32 cellular contexts compared by ENCODE assay signal in genomic region chr1:158425020-158425419, GRCh38. TPM values are rescaled to one million over a fixed set of nuclear protein-coding genes. Genes with fewer than 3 reads are reported as not detected.
DNase-seq lines count a peak whose midpoint lies in the region; ATAC-seq, FAIRE-seq and TF ChIP-seq lines count a peak whose summit lies in the region.
"Had no signal": no experiment of that assay in that cellular context is flagged by ENCODE, and none has a peak within 500 bp of the region (broad histone marks: within the 10 kb centered on the region; RNA-seq: fewer than 3 reads in every experiment).

No MANE protein-coding gene starts in this region.

- H3K56ac ChIP-seq in H1 (replicated peaks; ENCODE audit: insufficient read length, low read depth, low read length): no peak overlapping the region

- H3K9me3 ChIP-seq in H1 (ENCODE audit: insufficient read depth in 2 of 2, low read depth in 1 of 2, low read length in 1 of 2) (no peaks in the 10 kb centered on the region), Karpas-422 (ENCODE audit: low read length) (no peaks in the 10 kb centered on the region)
- H3K9me3 ChIP-seq: MG63, Peyer's patch, SK-N-SH had no signal

- H4K20me1 ChIP-seq in H1 (replicated peaks in 1 of 2; ENCODE audit: control insufficient read depth in 1 of 2, insufficient read depth in 2 of 2, low read length in 2 of 2) (no peaks in the 10 kb centered on the region), Karpas-422 (ENCODE audit: insufficient read depth, low read depth, low read length) (no peaks in the 10 kb centered on the region)
- H4K20me1 ChIP-seq: BLaER1 treated with 17β-estradiol and CSF1 and Interleukin-3, amounts not matched to agents 10 nM and 100 nM had no signal

- no peak for TF ChIP-seq POLR2A in H1 (IDR thresholded peaks at IDR 0.05; ENCODE audit: control extremely low read depth in 1 of 2, low read depth in 2 of 2, low read length in 2 of 2)

- CTCF ChIA-PET in H1 (lab: Charles Lee; ENCODE audit: partially characterized antibody): interaction anchor here (0.6 to 0.8 kb wide), 2 partner anchors 221 to 585 kb away, joined by 3 to 5 read pairs; no protein-coding TSS in a partner anchor

- no peak overlapping the region for H3K4ac ChIP-seq in H1 (replicated peaks; ENCODE audit: insufficient read length, low read depth, low read length)

- no peak overlapping the region for H3K4me3 ChIP-seq in HL-60 (replicated peaks; ENCODE audit: insufficient read depth, low read length)
- no peak overlapping the region for H3K4me3 ChIP-seq in H1 (ENCODE audit: extremely low read depth in 1 of 4, insufficient read depth in 2 of 4, low read depth in 3 of 4, low read length in 4 of 4)
- no peak overlapping the region for H3K4me3 ChIP-seq in Karpas-422 (ENCODE audit: low read length)
- H3K4me3 ChIP-seq: BLaER1 treated with 17β-estradiol and CSF1 and Interleukin-3, amounts not matched to agents 10 nM and 100 nM; GM12878; MG63; Peyer's patch had no signal

- H3K23me2 ChIP-seq in H1 (ENCODE audit: low read depth, low read length): no peaks in the 10 kb centered on the region

- H2BK5ac ChIP-seq in H1 (ENCODE audit: low read depth, low read length): no peak overlapping the region

- H3K18ac ChIP-seq in H1 (ENCODE audit: extremely low read depth, low read length): no peak overlapping the region

- no peak overlapping the region for H2BK120ac ChIP-seq in H1 (replicated peaks; ENCODE audit: low read depth, low read length)

- H2AFZ ChIP-seq in H1 (ENCODE audit: low read length): peak overlapping the region; percentile 76; the same call in 1 of the 2 replicates
- no peak overlapping the region for H2AFZ ChIP-seq in Karpas-422 (ENCODE audit: low read length)

- H3K79me2 ChIP-seq in H1 (ENCODE audit: control insufficient read depth in 1 of 2, insufficient read depth in 2 of 2, low read length in 2 of 2): no peaks in the 10 kb centered on the region
- no peaks in the 10 kb centered on the region for H3K79me2 ChIP-seq in Karpas-422 (ENCODE audit: low read length)

- no peak overlapping the region for H2BK15ac ChIP-seq in H1 (ENCODE audit: low read length)

- H3K36me3 ChIP-seq in H1 (ENCODE audit: control insufficient read depth in 2 of 4, insufficient read depth in 4 of 4, low read length in 3 of 4) (no peaks in the 10 kb centered on the region), Karpas-422 (ENCODE audit: insufficient read depth, low read length) (no peaks in the 10 kb centered on the region)
- H3K36me3 ChIP-seq: BLaER1 treated with 17β-estradiol and CSF1 and Interleukin-3, amounts not matched to agents 10 nM and 100 nM; MG63; Peyer's patch had no signal

- H3K14ac ChIP-seq in H1 (ENCODE audit: insufficient read length): no peak overlapping the region

- H3K27ac ChIP-seq in HL-60 (replicated peaks) (no peak overlapping the region; the same call in 1 of the 2 replicates), H1 (ENCODE audit: low read depth, low read length) (no peak overlapping the region), Karpas-422 (ENCODE audit: low read length) (no peak overlapping the region)
- H3K27ac ChIP-seq: BLaER1 treated with 17β-estradiol and CSF1 and Interleukin-3, amounts not matched to agents 10 nM and 100 nM; Peyer's patch had no signal

- TF ChIP-seq EP300 in H1 (IDR thresholded peaks at IDR 0.05; ENCODE audit: borderline replicate concordance in 1 of 2, low read depth in 2 of 2, low read length in 2 of 2): no peak

- H4K5ac ChIP-seq in H1 (ENCODE audit: insufficient read length, low read depth, low read length): no peak overlapping the region

- H3K79me1 ChIP-seq in H1 (ENCODE audit: low read depth, low read length): no peaks in the 10 kb centered on the region

- H3K9ac ChIP-seq in H1 (replicated peaks in 1 of 4; ENCODE audit: extremely low read depth in 1 of 4, low read depth in 3 of 4, low read length in 3 of 4) (no peak overlapping the region), Karpas-422 (ENCODE audit: low read length) (no peak overlapping the region)
- H3K9ac ChIP-seq: BLaER1 treated with 17β-estradiol and CSF1 and Interleukin-3, amounts not matched to agents 10 nM and 100 nM; SK-N-SH had no signal

- no peak overlapping the region for H2BK12ac ChIP-seq in H1 (ENCODE audit: low read depth, low read length)

- H2BK20ac ChIP-seq in H1 (ENCODE audit: low read length): no peak overlapping the region

- no peak overlapping the region for H3K23ac ChIP-seq in H1 (ENCODE audit: insufficient read length)

- H3K4me2 ChIP-seq in H1 (ENCODE audit: insufficient read depth in 1 of 2, low read depth in 2 of 2, low read length in 2 of 2): no peak overlapping the region
- no peak overlapping the region for H3K4me2 ChIP-seq in Karpas-422 (ENCODE audit: low read depth, low read length, poor library complexity, severe bottlenecking)
- H3K4me2 ChIP-seq: BLaER1 treated with 17β-estradiol and CSF1 and Interleukin-3, amounts not matched to agents 10 nM and 100 nM; SK-N-SH had no signal

- FAIRE-seq in H1 (lab: Jason Lieb, UNC): no peak
- FAIRE-seq: A204.1, GM12878, H54 had no signal

- POLR2A ChIA-PET in H1 (lab: Charles Lee; ENCODE audit: partially characterized antibody): no interaction called here

- H3K9me2 ChIP-seq in Karpas-422 (replicated peaks; ENCODE audit: insufficient read depth, low read length): no peaks in the 10 kb centered on the region
- H3K9me2 ChIP-seq: SK-N-SH had no signal

- H3K4me1 ChIP-seq in H1 (replicated peaks in 1 of 4; ENCODE audit: control insufficient read depth in 3 of 4, insufficient read depth in 4 of 4, low read length in 3 of 4): no peaks in the 10 kb centered on the region; a peak in 1 of 7 replicates
- no peaks in the 10 kb centered on the region for H3K4me1 ChIP-seq in Karpas-422 (ENCODE audit: low read length)
- H3K4me1 ChIP-seq: Peyer's patch had no signal

- DNase-seq in AML-193 (lab: John Stamatoyannopoulos, UW) (peak; percentile 36 to 47), HL-60 (ENCODE audit: low read depth in 1 of 2, low spot score in 1 of 2) (peak; percentile 12 to 48), NOMO-1 treated with DMSO at 0.1 percent for 48 hours (lab: John Stamatoyannopoulos, UW; ENCODE audit: unreplicated experiment) (peak; percentile 52), H1 (ENCODE audit: low read depth in 1 of 2, low spot score in 2 of 2) (no peak), Karpas-422 (no peak), NCI-H446 (lab: John Stamatoyannopoulos, UW) (no peak)
- DNase-seq: CD4-positive, alpha-beta T cell; COR-L47; EL; GDM1; MG63; NCI-H1092; NCI-H1417 treated with DMSO at 0.1 percent for 48 hours; NCI-H1694 treated with DMSO at 0.1 percent for 48 hours; NCI-H2081; NCI-H2171 treated with DMSO at 0.1 percent for 48 hours; NCI-H345; NCI-H524; NCI-H774; NK-92 treated with Interleukin-12 subunit alpha and Interleukin-12 subunit beta, amount 100 ng/mL, for 24 hours; Peyer's patch; SK-N-SH; T-helper 1 cell had no signal

- H3K27me3 ChIP-seq in HL-60 (ENCODE audit: insufficient read depth, poor library complexity, severe bottlenecking) (no peaks in the 10 kb centered on the region), H1 (replicated peaks in 1 of 4; ENCODE audit: control insufficient read depth in 3 of 4, extremely low read depth in 1 of 4, insufficient read depth in 3 of 4, low read length in 3 of 4) (no peaks in the 10 kb centered on the region), Karpas-422 (ENCODE audit: low read length) (no peaks in the 10 kb centered on the region)
- H3K27me3 ChIP-seq: BLaER1 treated with 17β-estradiol and CSF1 and Interleukin-3, amounts not matched to agents 10 nM and 100 nM; MG63; Peyer's patch had no signal

- H4K8ac ChIP-seq in H1 (ENCODE audit: extremely low read depth, insufficient read depth, low read length): no peak overlapping the region

- no peak for TF ChIP-seq CTCF in HL-60 (IDR thresholded peaks at IDR 0.05; ENCODE audit: insufficient read depth, low read length)
- no peak for TF ChIP-seq CTCF in H1 (IDR thresholded peaks at IDR 0.05; ENCODE audit: control extremely low read depth in 1 of 3, insufficient read depth in 1 of 3, low read depth in 1 of 3, low read length in 3 of 3)

- no peak overlapping the region for H4K91ac ChIP-seq in H1 (replicated peaks; ENCODE audit: insufficient read length, low read length)

- no peak for TF ChIP-seq RAD21 in H1 (IDR thresholded peaks at IDR 0.05 in 1 of 2, conservative IDR thresholded peaks at IDR 0.05 in 1 of 2; ENCODE audit: low read depth in 2 of 2, low read length in 2 of 2)

- no peak overlapping the region for H2AK5ac ChIP-seq in H1 (ENCODE audit: low read depth, low read length)

- no peak for ATAC-seq in HG02642 (IDR thresholded peaks at IDR 0.05; ENCODE audit: poor library complexity, unreplicated experiment)
- ATAC-seq: GM12878 had no signal

RNA-seq across cellular contexts. Expression of gene OR10K2, which starts 1.0 kb away (rescaled TPM):
- total RNA-seq in H1 (2021; fragmentation: NEBNext Ultra II Directional; extraction: Animal tissue kit (Norgen Biotek cat#: 25700)): not detected in 2 replicates
- not detected in 2 replicates for polyA plus RNA-seq in H1 (2011; rRNA removed)
- polyA plus RNA-seq in H1 (2011; cell fraction: cytosol; rRNA removed): not detected
- not detected for polyA plus RNA-seq in H1 (2011; cell fraction: nucleus; rRNA removed)
- polyA plus RNA-seq in H1 (2012, experiment 1 of 2): not detected in 4 replicates
- polyA plus RNA-seq in H1 (2012, experiment 2 of 2): not detected
- polyA plus RNA-seq in H1 (2013, experiment 1 of 2): not detected
- polyA plus RNA-seq in H1 (2013, experiment 2 of 2): not detected
- polyA minus RNA-seq in H1 (2011; rRNA and poly(A)+ RNA removed): not detected in 2 replicates
- polyA minus RNA-seq in H1 (2011; cell fraction: cytosol; rRNA and poly(A)+ RNA removed): not detected
- not detected for polyA minus RNA-seq in H1 (2011; cell fraction: nucleus; rRNA and poly(A)+ RNA removed)
- not detected in 2 replicates for total RNA-seq in Karpas-422 (2014; rRNA removed; shearing (Covaris generic); ENCODE audit: low replicate concordance)
- total RNA-seq: CD4-positive, alpha-beta T cell; GM12878; HT-29; LHCN-M2; OCI-LY7; Peyer's patch had no signal
- polyA plus RNA-seq: AG04450, GM12878, SK-N-SH had no signal

RNA-seq across cellular contexts. Expression of gene OR10T2, which starts 25.8 kb away (rescaled TPM):
- not detected in 2 replicates for total RNA-seq in H1 (2021; fragmentation: NEBNext Ultra II Directional; extraction: Animal tissue kit (Norgen Biotek cat#: 25700))
- polyA plus RNA-seq in H1 (2011; rRNA removed): not detected in 2 replicates
- polyA plus RNA-seq in H1 (2011; cell fraction: cytosol; rRNA removed): not detected
- not detected for polyA plus RNA-seq in H1 (2011; cell fraction: nucleus; rRNA removed)
- polyA plus RNA-seq in H1 (2012, experiment 1 of 2): not detected in 4 replicates
- not detected for polyA plus RNA-seq in H1 (2012, experiment 2 of 2)
- not detected for polyA plus RNA-seq in H1 (2013, experiment 1 of 2)
- polyA plus RNA-seq in H1 (2013, experiment 2 of 2): not detected
- polyA minus RNA-seq in H1 (2011; rRNA and poly(A)+ RNA removed): not detected in 2 replicates
- not detected for polyA minus RNA-seq in H1 (2011; cell fraction: cytosol; rRNA and poly(A)+ RNA removed)
- not detected for polyA minus RNA-seq in H1 (2011; cell fraction: nucleus; rRNA and poly(A)+ RNA removed)
- total RNA-seq in Karpas-422 (2014; rRNA removed; shearing (Covaris generic); ENCODE audit: low replicate concordance): not detected in 2 replicates
- total RNA-seq: CD4-positive, alpha-beta T cell; GM12878; HT-29; LHCN-M2; OCI-LY7; Peyer's patch had no signal
- polyA plus RNA-seq: AG04450, GM12878, SK-N-SH had no signal

RNA-seq across cellular contexts. Expression of gene OR10K1, which starts 36.6 kb away (rescaled TPM):
- total RNA-seq in H1 (2021; fragmentation: NEBNext Ultra II Directional; extraction: Animal tissue kit (Norgen Biotek cat#: 25700)): not detected in 2 replicates
- polyA plus RNA-seq in H1 (2011; rRNA removed): not detected in 2 replicates
- polyA plus RNA-seq in H1 (2011; cell fraction: cytosol; rRNA removed): not detected
- polyA plus RNA-seq in H1 (2011; cell fraction: nucleus; rRNA removed): not detected
- polyA plus RNA-seq in H1 (2012, experiment 1 of 2): not detected in 4 replicates
- polyA plus RNA-seq in H1 (2012, experiment 2 of 2): not detected
- polyA plus RNA-seq in H1 (2013, experiment 1 of 2): not detected
- not detected for polyA plus RNA-seq in H1 (2013, experiment 2 of 2)
- not detected in 2 replicates for polyA minus RNA-seq in H1 (2011; rRNA and poly(A)+ RNA removed)
- not detected for polyA minus RNA-seq in H1 (2011; cell fraction: cytosol; rRNA and poly(A)+ RNA removed)
- not detected for polyA minus RNA-seq in H1 (2011; cell fraction: nucleus; rRNA and poly(A)+ RNA removed)
- total RNA-seq in Karpas-422 (2014; rRNA removed; shearing (Covaris generic); ENCODE audit: low replicate concordance): not detected in 2 replicates
- total RNA-seq: CD4-positive, alpha-beta T cell; GM12878; HT-29; LHCN-M2; OCI-LY7; Peyer's patch had no signal
- polyA plus RNA-seq: AG04450, GM12878, SK-N-SH had no signal

RNA-seq across cellular contexts. Expression of gene OR10R2, which starts 47.0 kb away (rescaled TPM):
- not detected in 2 replicates for total RNA-seq in H1 (2021; fragmentation: NEBNext Ultra II Directional; extraction: Animal tissue kit (Norgen Biotek cat#: 25700))
- not detected in 2 replicates for polyA plus RNA-seq in H1 (2011; rRNA removed)
- polyA plus RNA-seq in H1 (2011; cell fraction: cytosol; rRNA removed): not detected
- polyA plus RNA-seq in H1 (2011; cell fraction: nucleus; rRNA removed): not detected
- not detected in 4 replicates for polyA plus RNA-seq in H1 (2012, experiment 1 of 2)
- not detected for polyA plus RNA-seq in H1 (2012, experiment 2 of 2)
- polyA plus RNA-seq in H1 (2013, experiment 1 of 2): not detected
- polyA plus RNA-seq in H1 (2013, experiment 2 of 2): not detected
- polyA minus RNA-seq in H1 (2011; rRNA and poly(A)+ RNA removed): not detected in 2 replicates
- polyA minus RNA-seq in H1 (2011; cell fraction: cytosol; rRNA and poly(A)+ RNA removed): not detected
- not detected for polyA minus RNA-seq in H1 (2011; cell fraction: nucleus; rRNA and poly(A)+ RNA removed)
- total RNA-seq in Karpas-422 (2014; rRNA removed; shearing (Covaris generic); ENCODE audit: low replicate concordance): not detected in 2 replicates
- total RNA-seq: CD4-positive, alpha-beta T cell; GM12878; HT-29; LHCN-M2; OCI-LY7; Peyer's patch had no signal
- polyA plus RNA-seq: AG04450, GM12878, SK-N-SH had no signal

Comparison
In these comparisons a context has a peak if more than half of its experiments do, and no peak if none do; other contexts are left out.
1. DNase-seq: peak in AML-193 (2 of 2), HL-60 (2 of 2) and NOMO-1 treated with DMSO at 0.1 percent for 48 hours (single experiment); none in H1 (0 of 2), Karpas-422 (single experiment) and NCI-H446 (0 of 2).